ENCODE assay signal across 34 cellular contexts in the genomic region with DNA sequence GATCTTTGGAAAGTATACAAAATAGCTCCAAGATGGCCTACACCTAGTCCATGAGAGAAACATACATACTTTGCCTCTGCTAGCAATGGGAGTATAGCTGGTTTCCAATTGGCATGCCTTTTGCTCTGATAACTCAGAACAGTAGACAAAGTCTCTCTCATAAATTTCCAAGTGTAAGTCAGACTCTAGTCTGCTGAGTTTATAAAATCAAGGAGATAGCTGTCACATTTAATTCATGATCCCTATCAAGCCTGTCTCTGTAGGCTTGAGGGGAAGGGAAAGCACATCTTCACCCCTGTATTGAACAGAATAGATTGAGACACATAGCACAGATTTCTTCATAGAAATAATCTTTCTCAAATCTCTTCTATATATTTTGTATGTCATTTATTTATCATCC.
"Had no signal": no experiment of that assay in that cellular context is flagged by ENCODE, and none has a peak within 500 bp of the region (broad histone marks: within the 10 kb centered on the region; RNA-seq: fewer than 3 reads in every experiment).

No MANE protein-coding gene starts in this region.

- H3K9me3 ChIP-seq: MG63 had no signal

- DNase-seq: Karpas-422, Kasumi-1, MG63, MM.1S, MV-4-11, NCI-H1048, NCI-H1092, NCI-H1092 treated with DMSO at 0.1 percent for 48 hours, NCI-H1105, NCI-H1105 treated with DMSO at 0.1 percent for 48 hours, NCI-H1417, NCI-H1417 treated with DMSO at 0.1 percent for 48 hours, NCI-H1436, NCI-H1436 treated with DMSO at 0.1 percent for 48 hours, NCI-H146, NCI-H1694, NCI-H1694 treated with DMSO at 0.1 percent for 48 hours, NCI-H187, NCI-H187 treated with DMSO at 0.1 percent for 48 hours, NCI-H1930, NCI-H2029, NCI-H2029 treated with DMSO at 0.1 percent for 48 hours, NCI-H2081, NCI-H2081 treated with DMSO at 0.1 percent for 48 hours, NCI-H2107, NCI-H2171, NCI-H2171 treated with DMSO at 0.1 percent for 48 hours, NCI-H2227 treated with DMSO at 0.1 percent for 48 hours, NCI-H226, NCI-H345, NCI-H446, NCI-H446 treated with DMSO at 0.1 percent for 48 hours, NCI-H510A, NCI-H510A treated with DMSO at 0.1 percent for 48 hours had no signal

- H3K4me3 ChIP-seq: MG63 had no signal

- H3K27me3 ChIP-seq: MG63 had no signal

- H3K36me3 ChIP-seq: MG63 had no signal
